In the genomic region with DNA sequence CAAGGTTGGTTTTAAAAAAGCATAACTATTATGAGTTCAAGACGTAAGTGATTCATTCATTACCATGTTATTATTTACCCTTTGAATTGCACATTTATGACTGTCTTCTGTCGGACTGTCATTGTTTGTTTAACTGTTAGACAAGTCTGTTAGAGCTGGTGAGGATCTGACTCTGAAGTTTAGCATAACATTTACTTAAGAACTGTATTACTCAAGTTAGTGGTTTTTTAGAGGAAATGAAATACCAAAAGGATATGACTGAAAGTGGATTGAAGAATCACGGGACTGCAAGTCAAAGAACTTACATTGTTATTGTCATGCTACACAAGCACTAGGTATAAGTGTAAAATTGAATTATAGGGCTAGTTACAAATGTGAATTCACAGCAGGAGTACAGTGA, we compare ENCODE assay signal across 8 cellular contexts. TPM values are rescaled to one million over a fixed set of nuclear protein-coding genes. Genes with fewer than 3 reads are reported as not detected.
DNase-seq lines count a peak whose midpoint lies in the region; ATAC-seq and TF ChIP-seq lines count a peak whose summit lies in the region.

No MANE protein-coding gene starts in this region.

- H3K9me3 ChIP-seq in smooth muscle cell (replicated peaks; ENCODE audit: low read depth) = no peaks in the 10 kb centered on the region
- no peaks in the 10 kb centered on the region for H3K9me3 ChIP-seq in Caco-2

- H3K36me3 ChIP-seq in GM06990 (ENCODE audit: control insufficient read depth, insufficient read depth, low read length) = no peaks in the 10 kb centered on the region
- H3K36me3 ChIP-seq in smooth muscle cell (ENCODE audit: low read depth) = no peaks in the 10 kb centered on the region
- H3K36me3 ChIP-seq in Caco-2 (ENCODE audit: control insufficient read depth, insufficient read depth, low read length) = no peaks in the 10 kb centered on the region

- H3K27me3 ChIP-seq in GM06990 (replicated peaks; ENCODE audit: control insufficient read depth, insufficient read depth, low read length) (no peaks in the 10 kb centered on the region), smooth muscle cell (ENCODE audit: low read depth) (no peaks in the 10 kb centered on the region), Caco-2 (replicated peaks; ENCODE audit: control insufficient read depth, insufficient read depth, low read length) (no peaks in the 10 kb centered on the region)

- no peak for ATAC-seq in Right ventricle myocardium superior (ENCODE audit: poor library complexity)

- no peak overlapping the region for H2AFZ ChIP-seq in smooth muscle cell (ENCODE audit: low read depth)

- no peak for TF ChIP-seq CTCF in GM06990 (IDR thresholded peaks at IDR 0.05; ENCODE audit: insufficient read depth, low read length, poor library complexity, severe bottlenecking)
- TF ChIP-seq CTCF in choroid plexus epithelial cell (conservative IDR thresholded peaks at IDR 0.05; ENCODE audit: low read depth, low read length) = no peak
- no peak for TF ChIP-seq CTCF in smooth muscle cell (IDR thresholded peaks at IDR 0.05; ENCODE audit: borderline replicate concordance, insufficient read depth, poor library complexity, severe bottlenecking)
- TF ChIP-seq CTCF in Caco-2 (IDR thresholded peaks at IDR 0.05; ENCODE audit: insufficient read depth in 1 of 2, low read depth in 1 of 2, low read length in 1 of 2, severe bottlenecking in 1 of 2, unreplicated experiment in 1 of 2) = no peak

- WGBS in smooth muscle cell (ENCODE audit: low lambda C conversion rate) = 18% methylated on average over 3 of the region's 3 CpGs

- H3K27me3 Mint-ChIP-seq in Caco-2 (ENCODE audit: insufficient read depth, unreplicated experiment) = peaks cover 2% of the 10 kb centered on the region

- CTCF ChIA-PET in Caco-2 (lab: Charles Lee) = no interaction called here

- peak overlapping the region; percentile 30 for H3K9ac ChIP-seq in smooth muscle cell (ENCODE audit: low read depth)

- peaks cover 63% of the 10 kb centered on the region for H4K20me1 ChIP-seq in smooth muscle cell (ENCODE audit: low read depth)

- peaks cover 16% of the 10 kb centered on the region for H3K4me1 ChIP-seq in smooth muscle cell (ENCODE audit: low read depth)
- H3K4me1 ChIP-seq in Caco-2 = peaks cover 6% of the 10 kb centered on the region; the same call in 1 of the 2 replicates

- DNase-seq in GM06990 (ENCODE audit: extremely low read depth, insufficient read length) = peak; percentile 46
- DNase-seq in H4 (ENCODE audit: low spot score) = peak; percentile 78
- DNase-seq in M059J (ENCODE audit: low read depth) = peak; percentile 86
- peak; percentile 95 for DNase-seq in choroid plexus epithelial cell (ENCODE audit: low read depth)
- DNase-seq in smooth muscle cell (lab: John Stamatoyannopoulos, UW; ENCODE audit: unreplicated experiment) = no peak
- no peak for DNase-seq in Caco-2
- DNase-seq in Right ventricle myocardium superior = no peak
- no peak for DNase-seq in GM19240 (ENCODE audit: insufficient read length, low spot score)

- H3K27ac Mint-ChIP-seq in Caco-2 (ENCODE audit: unreplicated experiment) = no peak overlapping the region

- BruUV-seq in Caco-2 (replicated peaks; lab: Mats Ljungman, UMichigan) = no TSS peak

- H3K4me1 Mint-ChIP-seq in Caco-2 (ENCODE audit: low read depth, unreplicated experiment) = peaks cover 12% of the 10 kb centered on the region

- H3K79me2 ChIP-seq in smooth muscle cell (ENCODE audit: low read depth) = peaks cover 83% of the 10 kb centered on the region

- H3K27ac ChIP-seq in smooth muscle cell (ENCODE audit: low read depth) = peak overlapping the region; percentile 99

- intact Hi-C loops in Caco-2 (cut with micrococcal nuclease; ENCODE audit: unreplicated experiment) = no loop called here
- intact Hi-C loops in Right ventricle myocardium superior (cut with DNase I) = no loop called here

- POLR2A ChIA-PET in Caco-2 (lab: Charles Lee) = no interaction called here

- H3K4me3 ChIP-seq in GM06990 (replicated peaks; ENCODE audit: low read depth, low read length) (no peak overlapping the region), choroid plexus epithelial cell (ENCODE audit: low read depth, low read length) (no peak overlapping the region), smooth muscle cell (peak overlapping the region; percentile 99), Caco-2 (ENCODE audit: low read depth, low read length) (no peak overlapping the region)

- no peaks in the 10 kb centered on the region for H3K9me3 Mint-ChIP-seq in Caco-2 (ENCODE audit: unreplicated experiment)

- H3F3A ChIP-seq in smooth muscle cell (ENCODE audit: low read depth) = peaks cover 6% of the 10 kb centered on the region

- peak overlapping the region; percentile 99 for H3K4me2 ChIP-seq in smooth muscle cell

- no peaks in the 10 kb centered on the region for H3K36me3 Mint-ChIP-seq in Caco-2 (ENCODE audit: insufficient read depth, unreplicated experiment)

- H3K4me3 Mint-ChIP-seq in Caco-2 (ENCODE audit: unreplicated experiment) = no peak overlapping the region

RNA-seq across cellular contexts. Expression of a gene that starts 2.2 kb away (rescaled TPM):
- total RNA-seq in H4 (2014; rRNA removed; shearing (Covaris generic)) = 1.6 and 3.9 TPM in 2 replicates
- total RNA-seq in M059J (2014; rRNA removed; shearing (Covaris generic)) = 2.0 and 4.5 TPM in 2 replicates
- 40.4 and 43.2 TPM in 2 replicates for total RNA-seq in smooth muscle cell
- polyA plus RNA-seq in smooth muscle cell = 29.1 and 35.6 TPM in 2 replicates
- 5.0 and 6.4 TPM in 2 replicates for total RNA-seq in Caco-2 (2022)
- total RNA-seq in Right ventricle myocardium superior = 6.6 TPM

Comparison
In these comparisons a context has a peak if more than half of its experiments do, and no peak if none do; other contexts are left out.
1. DNase-seq: peak in GM06990 (single experiment), H4 (single experiment), M059J (single experiment) and choroid plexus epithelial cell (single experiment); none in smooth muscle cell (single experiment), Caco-2 (0 of 2), Right ventricle myocardium superior (single experiment) and GM19240 (single experiment).